In the genomic region with DNA sequence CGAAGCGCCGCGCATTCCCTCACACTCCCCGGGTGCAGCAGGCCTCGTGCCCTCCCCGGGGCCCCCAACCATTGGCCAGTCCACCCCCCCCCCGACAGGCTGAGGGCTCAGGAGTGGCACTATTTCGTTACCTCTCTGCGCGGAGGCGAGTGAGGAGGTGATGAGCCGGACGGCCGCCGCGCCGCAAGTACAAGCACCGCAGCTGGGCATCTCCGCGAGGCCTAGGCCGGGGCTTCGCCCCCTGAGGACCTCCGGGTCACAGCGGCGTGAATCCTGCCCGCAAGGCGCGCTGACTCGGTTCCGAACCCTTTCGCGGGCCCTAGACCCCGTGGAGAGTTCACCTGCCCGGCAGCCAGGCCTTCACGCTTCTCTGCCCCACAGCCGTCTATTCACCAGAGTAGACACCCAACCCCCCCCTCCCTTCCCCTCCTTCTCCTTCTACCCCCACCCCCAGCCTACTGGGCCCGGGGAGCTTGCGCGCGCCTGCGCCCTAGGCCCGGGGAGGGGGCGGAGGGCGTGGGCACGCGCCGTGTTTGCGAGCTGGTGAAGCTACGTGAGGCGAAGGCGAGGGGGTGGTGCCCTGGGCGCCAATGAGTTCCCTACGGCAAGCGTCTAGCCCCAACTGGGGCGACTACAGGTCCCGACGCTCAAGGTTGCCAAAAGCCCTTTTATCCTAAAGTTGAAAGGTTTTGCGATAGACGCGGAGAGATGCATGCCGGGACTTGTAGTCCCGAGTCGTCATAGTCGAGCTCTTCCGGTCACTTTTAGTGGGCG, we compare ENCODE assay signal across 8 cellular contexts. TPM values are rescaled to one million over a fixed set of nuclear protein-coding genes. Genes with fewer than 3 reads are reported as not detected.
DNase-seq lines count a peak whose midpoint lies in the region; ATAC-seq and TF ChIP-seq lines count a peak whose summit lies in the region.

A gene (minus strand): TSS at position 399 of the 774 bp plus-strand sequence. CDS start 189 bp downstream, at position 210.

- POLR2A ChIA-PET in AG04450 (lab: Yijun Ruan, JAX) = interaction anchor here (0.6 to 2.4 kb wide), 20 partner anchors 9 to 1201 kb away, joined by 3 to 55 read pairs (median 4); a partner anchor contains a TSS

- CTCF ChIA-PET in AG04450 (lab: Charles Lee) = interaction anchor here (0.6 to 7.5 kb wide), 7 partner anchors 26 to 444 kb away, joined by 3 to 100 read pairs (median 4); a partner anchor contains a TSS
- CTCF ChIA-PET in mammary epithelial cell (lab: Charles Lee; ENCODE audit: low non-redundant PET) = interaction anchor here (0.6 kb wide), 2 partner anchors 118 to 176 kb away, joined by 4 to 5 read pairs; no protein-coding TSS in a partner anchor

- H3K79me2 ChIP-seq in mammary epithelial cell (ENCODE audit: insufficient read depth, low read length) = peaks cover 50% of the 10 kb centered on the region

- H2AFZ ChIP-seq in mammary epithelial cell (ENCODE audit: low read depth, low read length) = peak within 1 kb of the TSS; percentile 92

- peak within 1 kb of the TSS; percentile 71 for H3K9ac ChIP-seq in mammary epithelial cell (ENCODE audit: insufficient read depth, low read length)

- peak within 1 kb of the TSS; percentile 85 for H3K4me2 ChIP-seq in mammary epithelial cell (ENCODE audit: insufficient read depth, low read depth, low read length)

- peak within 1 kb of the TSS; percentile 84 for H3K27ac ChIP-seq in AG04450 (ENCODE audit: low read depth, low read length)
- H3K27ac ChIP-seq in mammary epithelial cell (ENCODE audit: insufficient read depth, low read depth, low read length) = peak within 1 kb of the TSS; percentile 73
- H3K27ac ChIP-seq in skin epidermis = peak within 1 kb of the TSS; percentile 85 to 99 (median 97)

- no peaks in the 10 kb centered on the region for H3K27me3 ChIP-seq in AG04450 (ENCODE audit: control insufficient read depth, insufficient read depth, low read length)
- H3K27me3 ChIP-seq in mammary epithelial cell (ENCODE audit: insufficient read depth, low read length) = no peaks in the 10 kb centered on the region

- dilution Hi-C loops in mammary epithelial cell (cut with HindIII; ENCODE audit: low sequenced_read_pairs) = no loop called here

- BruUV-seq in mammary epithelial cell (replicated peaks; lab: Mats Ljungman, UMichigan) = no TSS peak

- no peak for TF ChIP-seq CTCF in AG04450 (IDR thresholded peaks at IDR 0.05; ENCODE audit: low read depth, low read length)
- TF ChIP-seq CTCF in WI38 (IDR thresholded peaks at IDR 0.05; ENCODE audit: low read depth, low read length) = no peak
- TF ChIP-seq CTCF in mammary epithelial cell (conservative IDR thresholded peaks at IDR 0.05 in 1 of 2, IDR thresholded peaks at IDR 0.05 in 1 of 2; ENCODE audit: extremely low read depth in 1 of 2, insufficient read depth in 1 of 2, low read depth in 1 of 2, low read length in 2 of 2) = peak in 1 of 2 donors; percentile 3

- peak within 1 kb of the TSS; percentile 92 for H3K4me3 ChIP-seq in AG04450 (ENCODE audit: low read depth, low read length)
- H3K4me3 ChIP-seq in WI38 (ENCODE audit: low read depth, low read length) = peak within 1 kb of the TSS; percentile 82
- H3K4me3 ChIP-seq in mammary epithelial cell (replicated peaks in 1 of 3; ENCODE audit: insufficient read depth in 1 of 3, low read depth in 2 of 3, low read length in 3 of 3) = peak within 1 kb of the TSS; percentile 63 to 87 (median 66)
- H3K4me3 ChIP-seq in skin epidermis = peak within 1 kb of the TSS; percentile 54 to 97 (median 83)

- in situ Hi-C loops in mammary epithelial cell (cut with MboI; ENCODE audit: low sequenced_read_pairs in 2 of 2) = loop anchor here in 1 of 2 donors (5.0 kb wide), 1 partner anchor 92 kb away; no protein-coding TSS in a partner anchor

- peak; percentile 78 for DNase-seq in AG04450 (ENCODE audit: low read depth, low spot score)
- peak; percentile 80 for DNase-seq in NCI-H2227 treated with DMSO at 0.1 percent for 48 hours (lab: John Stamatoyannopoulos, UW)
- peak; percentile 90 for DNase-seq in mammary epithelial cell
- DNase-seq in iPS-NIHi11 (ENCODE audit: low spot score) = peak; percentile 97

- peaks cover 2% of the 10 kb centered on the region for H3K36me3 ChIP-seq in mammary epithelial cell (ENCODE audit: insufficient read depth, low read length)

- no peaks in the 10 kb centered on the region for H3K4me1 ChIP-seq in mammary epithelial cell (ENCODE audit: insufficient read depth, low read length)

- H4K20me1 ChIP-seq in mammary epithelial cell (ENCODE audit: insufficient read depth, low read length) = no peaks in the 10 kb centered on the region

- intact Hi-C loops in mammary epithelial cell (cut with micrococcal nuclease) = loop anchor here (1.0 kb wide), 4 partner anchors 52 to 152 kb away; a partner anchor contains a TSS

- WGBS in mammary epithelial cell (ENCODE audit: low coverage, missing lambda C conversion rate) = 3% methylated on average over 22 of the region's 67 CpGs

- ATAC-seq in GM18909 (IDR thresholded peaks at IDR 0.05; ENCODE audit: poor library complexity, unreplicated experiment) (peak; percentile 80), HG03175 (IDR thresholded peaks at IDR 0.05; ENCODE audit: unreplicated experiment) (peak; percentile 83)

- H3K9me3 ChIP-seq in AG04450 (ENCODE audit: control insufficient read depth, insufficient read depth, low read length) = peaks cover 9% of the 10 kb centered on the region; the same call in 1 of the 2 replicates
- H3K9me3 ChIP-seq in mammary epithelial cell (replicated peaks; ENCODE audit: insufficient read depth, low read length) = no peaks in the 10 kb centered on the region

RNA-seq across cellular contexts. Expression of the gene that starts here (rescaled TPM):
- polyA plus RNA-seq in AG04450 (2011; rRNA removed) (39.2 and 58.3 TPM in 2 replicates), mammary epithelial cell (17.8 TPM)
- 36.8 and 47.5 TPM in 2 replicates for polyA minus RNA-seq in AG04450 (2011; rRNA and poly(A)+ RNA removed)
- total RNA-seq in mammary epithelial cell = 10 to 100 TPM; 28.3 to 42.4 TPM
- polyA minus RNA-seq in mammary epithelial cell = 36.2 TPM

Comparison
In these comparisons a context has a peak if more than half of its experiments do, and no peak if none do; other contexts are left out.
1. Peak in every context shown above with its lines: DNase-seq, ATAC-seq, H3K4me3 ChIP-seq and H3K27ac ChIP-seq.